16 cellular contexts compared by ENCODE assay signal in genomic region chr1:225407755-225408154, GRCh38.
"Had no signal": no experiment of that assay in that cellular context is flagged by ENCODE, and none has a peak within 500 bp of the region (broad histone marks: within the 10 kb centered on the region; RNA-seq: fewer than 3 reads in every experiment).

No MANE protein-coding gene starts in this region.

- H3K9me3 ChIP-seq: colonic mucosa, gastrocnemius medialis, left ventricle myocardium inferior, lower lobe of right lung, sigmoid colon, suprapubic skin, tibial artery had no signal

- H3K27me3 Mint-ChIP-seq: memory B cell had no signal

- H3K4me3 ChIP-seq: colonic mucosa, gastrocnemius medialis, left ventricle myocardium inferior, lower lobe of right lung, sigmoid colon, skin epidermis, suprapubic skin, tibial artery had no signal

- H3K27ac Mint-ChIP-seq: mesothelial cell of epicardium had no signal

- ATAC-seq: gastrocnemius medialis; lower lobe of right lung; stimulated activated naive CD8-positive, alpha-beta T cell treated with anti-CD3 and anti-CD28 coated beads, Interleukin-15, Interleukin-2, amounts not matched to agents 100 U/mL and 50 U/mL, for 24 hours had no signal

- DNase-seq: caudate nucleus; colonic mucosa; dermis blood vessel endothelial cell; gastrocnemius medialis; left ventricle myocardium inferior; lower lobe of right lung; nephron progenitor cell; posterior cingulate gyrus; sigmoid colon; stimulated activated CD4-positive, alpha-beta T cell treated with anti-CD3 and anti-CD28 coated beads, Interleukin-12 subunit alpha, Interleukin-12 subunit beta, amount 100 ng/mL, for 4 hours; stimulated activated naive CD8-positive, alpha-beta T cell treated with anti-CD3 and anti-CD28 coated beads, Interleukin-15, Interleukin-2, amounts not matched to agents 100 U/mL and 50 U/mL, for 24 hours; tibial artery had no signal

- H3K9me3 Mint-ChIP-seq: memory B cell, mesothelial cell of epicardium, nephron progenitor cell had no signal

- H3K4me3 Mint-ChIP-seq: memory B cell, mesothelial cell of epicardium, nephron progenitor cell had no signal

- H3K27me3 ChIP-seq: colonic mucosa, gastrocnemius medialis, sigmoid colon, suprapubic skin, tibial artery had no signal

- H3K27ac ChIP-seq: colonic mucosa, gastrocnemius medialis, left ventricle myocardium inferior, lower lobe of right lung, sigmoid colon, skin epidermis, suprapubic skin, tibial artery had no signal

- H3K4me1 Mint-ChIP-seq: mesothelial cell of epicardium had no signal

- H3K4me1 ChIP-seq: colonic mucosa, gastrocnemius medialis, left ventricle myocardium inferior, lower lobe of right lung, suprapubic skin, tibial artery had no signal
